ENCODE assay signal across 11 cellular contexts in the genomic region with DNA sequence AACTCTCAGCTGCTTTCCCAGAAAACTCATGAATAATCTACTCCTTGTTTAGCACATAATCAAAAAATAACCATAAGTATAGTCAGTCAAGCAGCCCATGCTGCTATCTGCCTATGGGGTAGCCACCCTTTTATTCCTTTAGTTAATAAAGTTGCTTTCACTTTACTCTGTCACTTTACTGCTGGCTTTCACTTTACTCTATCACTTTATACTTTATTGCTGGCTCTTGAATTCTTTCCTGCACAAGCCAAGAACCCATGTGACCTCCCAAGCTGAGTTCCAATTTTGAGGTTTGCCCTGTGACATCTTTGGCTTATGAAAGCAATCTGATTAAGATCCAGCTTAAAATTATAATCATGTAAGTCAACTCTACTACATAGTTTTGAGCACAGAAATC.
DNase-seq lines count a peak whose midpoint lies in the region; ATAC-seq and TF ChIP-seq lines count a peak whose summit lies in the region.
"Had no signal": no experiment of that assay in that cellular context is flagged by ENCODE, and none has a peak within 500 bp of the region (broad histone marks: within the 10 kb centered on the region; RNA-seq: fewer than 3 reads in every experiment).

No MANE protein-coding gene starts in this region.

- TF ChIP-seq CTCF in breast epithelium (IDR thresholded peaks at IDR 0.05) (no peak), MCF 10A (IDR thresholded peaks at IDR 0.05; ENCODE audit: unreplicated experiment) (no peak), PC-9 (conservative IDR thresholded peaks at IDR 0.05) (no peak), heart left ventricle (IDR thresholded peaks at IDR 0.05) (no peak)

- no peaks in the 10 kb centered on the region for H3K4me1 Mint-ChIP-seq in MCF 10A (ENCODE audit: insufficient read depth, unreplicated experiment)

- H3K9me2 ChIP-seq in PC-9 (ENCODE audit: insufficient read depth), result no peaks in the 10 kb centered on the region

- H3K27ac ChIP-seq in breast epithelium, result peak overlapping the region; percentile 48 to 81
- no peak overlapping the region for H3K27ac ChIP-seq in PC-9
- H3K27ac ChIP-seq in heart left ventricle, result peak overlapping the region in 8 of 12 donors; percentile 15 to 66 (median 57)
- no peak overlapping the region for H3K27ac ChIP-seq in aorta (ENCODE audit: low read depth in 1 of 2, low read length in 2 of 2)

- no peak for TF ChIP-seq POLR2A in breast epithelium (IDR thresholded peaks at IDR 0.05)
- TF ChIP-seq POLR2A in heart left ventricle (IDR thresholded peaks at IDR 0.05), result no peak

- H3K4me1 ChIP-seq in breast epithelium (no peaks in the 10 kb centered on the region), PC-9 (replicated peaks; ENCODE audit: insufficient read depth) (peaks cover 7% of the 10 kb centered on the region; the same call in 1 of the 2 replicates), heart left ventricle (peaks cover 0 to 18% (median 6%) of the 10 kb centered on the region in 12 donors), aorta (ENCODE audit: control insufficient read depth in 1 of 2, insufficient read depth in 2 of 2, low read length in 2 of 2) (no peaks in the 10 kb centered on the region)

- no peaks in the 10 kb centered on the region for H3K36me3 ChIP-seq in breast epithelium
- H3K36me3 ChIP-seq in PC-9 (ENCODE audit: low read depth), result no peaks in the 10 kb centered on the region
- no peaks in the 10 kb centered on the region for H3K36me3 ChIP-seq in heart left ventricle
- no peaks in the 10 kb centered on the region for H3K36me3 ChIP-seq in aorta (ENCODE audit: control insufficient read depth in 1 of 2, insufficient read depth in 2 of 2, low read length in 1 of 2)
- H3K36me3 ChIP-seq: tibial nerve had no signal

- H3K9me3 ChIP-seq in breast epithelium, result no peaks in the 10 kb centered on the region
- no peaks in the 10 kb centered on the region for H3K9me3 ChIP-seq in PC-9 (ENCODE audit: insufficient read depth, low read depth)
- H3K9me3 ChIP-seq in heart left ventricle, result no peaks in the 10 kb centered on the region
- no peaks in the 10 kb centered on the region for H3K9me3 ChIP-seq in aorta (ENCODE audit: control insufficient read depth, low read length)
- H3K9me3 ChIP-seq: tibial nerve had no signal

- no peak overlapping the region for H3K4me3 Mint-ChIP-seq in MCF 10A (ENCODE audit: unreplicated experiment)

- intact Hi-C loops in breast epithelium (cut with DNase I; ENCODE audit: low total_unique reads) (no loop called here), MCF 10A (cut with micrococcal nuclease) (no loop called here), PC-9 (cut with micrococcal nuclease; ENCODE audit: unreplicated experiment) (no loop called here), heart left ventricle (cut with DNase I) (no loop called here), aorta (cut with DNase I) (no loop called here)

- no peaks in the 10 kb centered on the region for H3K79me2 ChIP-seq in PC-9 (ENCODE audit: low read depth)

- H3K4me2 ChIP-seq in PC-9, result peak overlapping the region; percentile 2; the same call in 1 of the 2 replicates

- CTCF ChIA-PET in MCF 10A (lab: Yijun Ruan, JAX), result interaction anchor here (1.1 to 1.6 kb wide), 2 partner anchors 15 to 199 kb away, joined by 3 to 5 read pairs; no protein-coding TSS in a partner anchor
- CTCF ChIA-PET in PC-9 (lab: Charles Lee), result interaction anchor here (0.6 kb wide), 1 partner anchor 12 kb away, joined by 3 read pairs; no protein-coding TSS in a partner anchor

- H4K20me1 ChIP-seq in PC-9 (ENCODE audit: insufficient read depth), result no peaks in the 10 kb centered on the region

- H3K27me3 ChIP-seq in breast epithelium (no peaks in the 10 kb centered on the region), PC-9 (ENCODE audit: insufficient read depth, low read depth) (no peaks in the 10 kb centered on the region), heart left ventricle (no peaks in the 10 kb centered on the region), aorta (ENCODE audit: control insufficient read depth in 1 of 2, insufficient read depth in 2 of 2, low read length in 1 of 2) (no peaks in the 10 kb centered on the region)
- H3K27me3 ChIP-seq: tibial nerve had no signal

- no peaks in the 10 kb centered on the region for H3F3A ChIP-seq in PC-9 (ENCODE audit: insufficient read depth, low read depth)

- ATAC-seq in heart left ventricle, result peak; percentile 42 to 74 (median 52)
- ATAC-seq in aorta (ENCODE audit: low FRiP score), result peak; percentile 54
- no peak for ATAC-seq in HG03045 (IDR thresholded peaks at IDR 0.05; ENCODE audit: unreplicated experiment)

- H2AFZ ChIP-seq in PC-9, result no peak overlapping the region

- POLR2A ChIA-PET in MCF 10A (lab: Yijun Ruan, JAX), result no interaction called here
- POLR2A ChIA-PET in PC-9 (lab: Charles Lee; ENCODE audit: unreplicated experiment), result interaction anchor here (0.6 kb wide), 1 partner anchor 657 kb away, joined by 5 read pairs; no protein-coding TSS in a partner anchor

- no peak for DNase-seq in breast epithelium (ENCODE audit: low spot score in 2 of 2)
- no peak for DNase-seq in MCF 10A (ENCODE audit: unreplicated experiment)
- DNase-seq in PC-9, result no peak
- DNase-seq in heart left ventricle, result no peak
- DNase-seq in aorta, result no peak
- DNase-seq in NCI-H128 (lab: John Stamatoyannopoulos, UW; ENCODE audit: unreplicated experiment), result no peak
- no peak for DNase-seq in NCI-H1048 (lab: John Stamatoyannopoulos, UW)
- DNase-seq: DMS 273 treated with DMSO at 0.1 percent for 48 hours, midbrain had no signal

- no peaks in the 10 kb centered on the region for H3K36me3 Mint-ChIP-seq in MCF 10A (ENCODE audit: insufficient read depth, unreplicated experiment)

- H3K27ac Mint-ChIP-seq in MCF 10A (ENCODE audit: low read depth, unreplicated experiment), result no peak overlapping the region

- H3K27me3 Mint-ChIP-seq in MCF 10A (ENCODE audit: insufficient read depth, unreplicated experiment), result no peaks in the 10 kb centered on the region

- H3K9me3 Mint-ChIP-seq in MCF 10A (ENCODE audit: unreplicated experiment), result no peaks in the 10 kb centered on the region

- BruUV-seq in MCF 10A (replicated peaks; lab: Mats Ljungman, UMichigan) (no TSS peak), PC-9 (replicated peaks; lab: Mats Ljungman, UMichigan) (no TSS peak)

- peak overlapping the region in 2 of 3 donors; percentile 20 to 50 for H3K4me3 ChIP-seq in breast epithelium
- no peak overlapping the region for H3K4me3 ChIP-seq in PC-9
- peak overlapping the region in 4 of 12 donors; percentile 9 to 34 (median 13) for H3K4me3 ChIP-seq in heart left ventricle
- H3K4me3 ChIP-seq in aorta (ENCODE audit: low read length in 2 of 2), result no peak overlapping the region

Comparison
In these comparisons a context has a peak if more than half of its experiments do, and no peak if none do; other contexts are left out.
1. H3K27ac ChIP-seq: peak in breast epithelium (2 of 2) and heart left ventricle (8 of 12); none in PC-9 (single experiment) and aorta (0 of 2).
2. H3K4me3 ChIP-seq: peak in breast epithelium (2 of 3); none in PC-9 (single experiment) and aorta (0 of 2).